ENCODE assay signal across 3 cellular contexts in the genomic region with DNA sequence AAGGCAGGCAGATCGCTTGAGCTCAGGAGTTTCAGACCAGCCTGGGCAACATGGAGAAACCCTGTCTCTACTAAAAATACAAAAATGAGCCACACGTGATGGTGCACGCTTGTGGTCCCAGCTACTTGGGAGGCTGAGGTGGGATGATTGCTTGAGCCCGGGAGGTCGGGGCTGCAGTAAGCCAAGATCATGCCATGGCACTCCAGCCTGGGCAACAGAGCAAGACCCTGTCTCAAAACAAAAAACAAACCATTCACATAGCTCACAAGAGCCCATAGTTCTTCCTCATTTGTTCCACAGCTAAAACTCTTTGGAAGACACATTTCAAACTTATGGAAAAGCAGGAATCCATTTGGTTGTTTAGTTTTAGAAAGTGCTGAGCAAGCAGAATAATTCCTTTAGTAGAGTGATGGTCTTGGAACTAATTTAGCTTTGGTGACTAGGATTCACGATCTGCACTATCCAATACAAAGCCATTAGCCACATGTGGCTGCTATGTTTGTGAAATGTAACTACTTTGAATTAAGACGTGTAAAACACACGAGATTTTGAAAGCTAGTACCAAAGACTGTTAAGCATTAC.
TF ChIP-seq lines count a peak whose summit lies in the region.

No MANE protein-coding gene starts in this region.

TF ChIP-seq in HEK293, 187 proteins besides CTCF, POLR2A, EP300 and RAD21:
- no peak for TF ChIP-seq BCL11A (tag by site-specific recombination; IDR thresholded peaks at IDR 0.05; ENCODE audit: low read depth)
- peak; percentile 62 for TF ChIP-seq ZNF121 (tag by site-specific recombination; IDR thresholded peaks at IDR 0.05)

TF ChIP-seq in WTC11, 78 proteins besides CTCF, POLR2A, EP300 and RAD21:
- TF ChIP-seq, protein P1, sequence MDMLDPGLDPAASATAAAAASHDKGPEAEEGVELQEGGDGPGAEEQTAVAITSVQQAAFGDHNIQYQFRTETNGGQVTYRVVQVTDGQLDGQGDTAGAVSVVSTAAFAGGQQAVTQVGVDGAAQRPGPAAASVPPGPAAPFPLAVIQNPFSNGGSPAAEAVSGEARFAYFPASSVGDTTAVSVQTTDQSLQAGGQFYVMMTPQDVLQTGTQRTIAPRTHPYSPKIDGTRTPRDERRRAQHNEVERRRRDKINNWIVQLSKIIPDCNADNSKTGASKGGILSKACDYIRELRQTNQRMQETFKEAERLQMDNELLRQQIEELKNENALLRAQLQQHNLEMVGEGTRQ (CRISPR knock-in tag; IDR thresholded peaks at IDR 0.05): no peak
- TF ChIP-seq, protein P2, sequence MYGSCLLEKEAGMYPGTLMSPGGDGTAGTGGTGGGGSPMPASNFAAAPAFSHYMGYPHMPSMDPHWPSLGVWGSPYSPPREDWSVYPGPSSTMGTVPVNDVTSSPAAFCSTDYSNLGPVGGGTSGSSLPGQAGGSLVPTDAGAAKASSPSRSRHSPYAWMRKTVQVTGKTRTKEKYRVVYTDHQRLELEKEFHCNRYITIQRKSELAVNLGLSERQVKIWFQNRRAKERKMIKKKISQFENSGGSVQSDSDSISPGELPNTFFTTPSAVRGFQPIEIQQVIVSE (CRISPR knock-in tag; IDR thresholded peaks at IDR 0.05; ENCODE audit: borderline replicate concordance): no peak
- 0 out of 2 replicates have a peak, but pooled peaks have one; percentile 31 for TF ChIP-seq ZNF121 (CRISPR knock-in tag; IDR thresholded peaks at IDR 0.05)
- TF ChIP-seq JUN (CRISPR knock-in tag; IDR thresholded peaks at IDR 0.05): no peak

TF ChIP-seq in K562, 482 proteins besides CTCF, POLR2A, EP300 and RAD21:
- TF ChIP-seq MAFK (IDR thresholded peaks at IDR 0.05; ENCODE audit: low read length) (peak; percentile 98), ZNF316 (IDR thresholded peaks at IDR 0.05) (peak; percentile 98), DIDO1 (tag; IDR thresholded peaks at IDR 0.05; ENCODE audit: low read depth) (no peak), C11orf30 (IDR thresholded peaks at IDR 0.05; ENCODE audit: low read depth) (peak; percentile 95), ZNF324 (CRISPR knock-in tag; IDR thresholded peaks at IDR 0.05) (no peak), MAFF (IDR thresholded peaks at IDR 0.05; ENCODE audit: low read length) (peak; percentile 97), MAFG (tag; conservative IDR thresholded peaks at IDR 0.05) (peak; percentile 94)
